Comparison of ENCODE assay signal across 1 cellular context in genomic region chr13:52428295-52428694, GRCh38.
TF ChIP-seq lines count a peak whose summit lies in the region.

No MANE protein-coding gene starts in this region.

TF ChIP-seq in HepG2, 621 proteins besides CTCF, POLR2A, EP300 and RAD21 (continued from another document and continues in another):
- TF ChIP-seq RNF219 (CRISPR knock-in tag; IDR thresholded peaks at IDR 0.05): no peak
- TF ChIP-seq TMF1 (CRISPR knock-in tag; IDR thresholded peaks at IDR 0.05; ENCODE audit: low read depth): no peak
- no peak for TF ChIP-seq ZNF296 (CRISPR knock-in tag; conservative IDR thresholded peaks at IDR 0.05)
- TF ChIP-seq SAP130 (CRISPR knock-in tag; IDR thresholded peaks at IDR 0.05; ENCODE audit: low read depth): peak; percentile 39; the same call in 1 of the 2 replicates
- no peak for TF ChIP-seq ZNF775 (CRISPR knock-in tag; IDR thresholded peaks at IDR 0.05; ENCODE audit: borderline replicate concordance)
- no peak for TF ChIP-seq ZNF7 (CRISPR knock-in tag; IDR thresholded peaks at IDR 0.05)
- TF ChIP-seq ZNF768 (CRISPR knock-in tag; IDR thresholded peaks at IDR 0.05): no peak
- no peak for TF ChIP-seq REL (CRISPR knock-in tag; conservative IDR thresholded peaks at IDR 0.05)
- TF ChIP-seq ZNF557 (CRISPR knock-in tag; IDR thresholded peaks at IDR 0.05): no peak
- no peak for TF ChIP-seq ZFP82 (CRISPR knock-in tag; IDR thresholded peaks at IDR 0.05; ENCODE audit: borderline replicate concordance)
- TF ChIP-seq NR0B2 (CRISPR knock-in tag; IDR thresholded peaks at IDR 0.05): no peak
- no peak for TF ChIP-seq ZNF704 (CRISPR knock-in tag; IDR thresholded peaks at IDR 0.05; ENCODE audit: borderline replicate concordance)
- peak; percentile 21; the same call in 1 of the 2 replicates for TF ChIP-seq FOXA3 (CRISPR knock-in tag; IDR thresholded peaks at IDR 0.05)
- no peak for TF ChIP-seq E2F1 (CRISPR knock-in tag; IDR thresholded peaks at IDR 0.05)
- no peak for TF ChIP-seq FOXK2 (IDR thresholded peaks at IDR 0.05)
- peak; percentile 93 for TF ChIP-seq SOX5 (CRISPR knock-in tag; IDR thresholded peaks at IDR 0.05; ENCODE audit: borderline replicate concordance)
- TF ChIP-seq ZNF83 (CRISPR knock-in tag; IDR thresholded peaks at IDR 0.05; ENCODE audit: borderline replicate concordance): no peak
- TF ChIP-seq TCF12 (IDR thresholded peaks at IDR 0.05): no peak
- no peak for TF ChIP-seq TCF12 (CRISPR knock-in tag; IDR thresholded peaks at IDR 0.05)
- no peak for TF ChIP-seq FOXA1 (IDR thresholded peaks at IDR 0.05)
- 0 out of 2 replicates have a peak, but pooled peaks have one; percentile 12 for TF ChIP-seq FOXA1 (CRISPR knock-in tag; IDR thresholded peaks at IDR 0.05)
- no peak for TF ChIP-seq SOX6 (IDR thresholded peaks at IDR 0.05)
- peak; percentile 74 for TF ChIP-seq SOX6 (CRISPR knock-in tag; IDR thresholded peaks at IDR 0.05)
- TF ChIP-seq ZSCAN22 (CRISPR knock-in tag; IDR thresholded peaks at IDR 0.05): no peak
- no peak for TF ChIP-seq ZBTB38 (CRISPR knock-in tag; IDR thresholded peaks at IDR 0.05)
- no peak for TF ChIP-seq ZBTB34 (CRISPR knock-in tag; IDR thresholded peaks at IDR 0.05)
- no peak for TF ChIP-seq ZNF383 (CRISPR knock-in tag; IDR thresholded peaks at IDR 0.05; ENCODE audit: borderline replicate concordance)
- no peak for TF ChIP-seq HHEX (CRISPR knock-in tag; IDR thresholded peaks at IDR 0.05)
- no peak for TF ChIP-seq ELF4 (CRISPR knock-in tag; IDR thresholded peaks at IDR 0.05; ENCODE audit: borderline replicate concordance)
- TF ChIP-seq SOX13 (IDR thresholded peaks at IDR 0.05): 0 out of 2 replicates have a peak, but pooled peaks have one; percentile 14
- peak in 1 of 2 experiments; percentile 95; a peak in 2 of 4 replicates for TF ChIP-seq SOX13 (CRISPR knock-in tag; conservative IDR thresholded peaks at IDR 0.05 in 1 of 2, IDR thresholded peaks at IDR 0.05 in 1 of 2)
- TF ChIP-seq HMG20A (CRISPR knock-in tag; IDR thresholded peaks at IDR 0.05; ENCODE audit: borderline replicate concordance): no peak
- no peak for TF ChIP-seq NCOA5 (CRISPR knock-in tag; IDR thresholded peaks at IDR 0.05)
- TF ChIP-seq GATAD2A (CRISPR knock-in tag; IDR thresholded peaks at IDR 0.05): peak; percentile 21; the same call in 1 of the 2 replicates
- TF ChIP-seq THAP8 (CRISPR knock-in tag; IDR thresholded peaks at IDR 0.05; ENCODE audit: borderline replicate concordance): no peak
- no peak for TF ChIP-seq NFAT5 (CRISPR knock-in tag; IDR thresholded peaks at IDR 0.05)
- TF ChIP-seq ZNF143 (CRISPR knock-in tag; IDR thresholded peaks at IDR 0.05): no peak
- no peak for TF ChIP-seq FOXP1 (IDR thresholded peaks at IDR 0.05)
- TF ChIP-seq FOXP1 (CRISPR knock-in tag; IDR thresholded peaks at IDR 0.05): peak; percentile 34; the same call in 1 of the 2 replicates
- TF ChIP-seq SETDB1 (CRISPR knock-in tag; IDR thresholded peaks at IDR 0.05; ENCODE audit: borderline replicate concordance): no peak
- TF ChIP-seq EED (CRISPR knock-in tag; IDR thresholded peaks at IDR 0.05): no peak
- no peak for TF ChIP-seq TFDP1 (CRISPR knock-in tag; IDR thresholded peaks at IDR 0.05; ENCODE audit: borderline replicate concordance)
- no peak for TF ChIP-seq AFF4 (CRISPR knock-in tag; IDR thresholded peaks at IDR 0.05)
- no peak for TF ChIP-seq ZNF816 (CRISPR knock-in tag; IDR thresholded peaks at IDR 0.05; ENCODE audit: borderline replicate concordance)
- TF ChIP-seq SRSF1 (optimal IDR thresholded peaks at IDR 0.05; ENCODE audit: low read depth, low read length): no peak
- no peak for TF ChIP-seq MED13 (CRISPR knock-in tag; IDR thresholded peaks at IDR 0.05)
- no peak for TF ChIP-seq GABPB1 (CRISPR knock-in tag; IDR thresholded peaks at IDR 0.05)
- TF ChIP-seq IRF1 (CRISPR knock-in tag; IDR thresholded peaks at IDR 0.05; ENCODE audit: low read depth): no peak
- no peak for TF ChIP-seq NR2F6 (IDR thresholded peaks at IDR 0.05)
- TF ChIP-seq NR2F6 (CRISPR knock-in tag; IDR thresholded peaks at IDR 0.05): no peak
- TF ChIP-seq SIX4 (CRISPR knock-in tag; IDR thresholded peaks at IDR 0.05): no peak
- peak; percentile 38 for TF ChIP-seq TEAD3 (CRISPR knock-in tag; optimal IDR thresholded peaks at IDR 0.05; ENCODE audit: borderline replicate concordance)
- TF ChIP-seq SP1 (IDR thresholded peaks at IDR 0.05): no peak
- no peak for TF ChIP-seq SP1 (CRISPR knock-in tag; IDR thresholded peaks at IDR 0.05)
